ENCODE assay signal across 18 cellular contexts in genomic region chr4:155342142-155342541, GRCh38. TPM values are rescaled to one million over a fixed set of nuclear protein-coding genes. Genes with fewer than 3 reads are reported as not detected.
DNase-seq lines count a peak whose midpoint lies in the region; ATAC-seq and TF ChIP-seq lines count a peak whose summit lies in the region.
"Had no signal": no experiment of that assay in that cellular context is flagged by ENCODE, and none has a peak within 500 bp of the region (broad histone marks: within the 10 kb centered on the region; RNA-seq: fewer than 3 reads in every experiment).

No MANE protein-coding gene starts in this region.

- no peaks in the 10 kb centered on the region for H3K79me1 ChIP-seq in H9 (ENCODE audit: insufficient read depth, low read depth, low read length, poor library complexity, severe bottlenecking)

- no peak overlapping the region for H2BK120ac ChIP-seq in H9 (ENCODE audit: low read depth, low read length, poor library complexity, severe bottlenecking)

- no peak overlapping the region for H3K56ac ChIP-seq in H9 (ENCODE audit: insufficient read length, low read depth, low read length)

- no peaks in the 10 kb centered on the region for H4K20me1 ChIP-seq in PC-3 (ENCODE audit: low read length)
- no peaks in the 10 kb centered on the region for H4K20me1 ChIP-seq in H9 (ENCODE audit: control insufficient read depth, insufficient read depth, insufficient read length)

- no peak overlapping the region for H2BK5ac ChIP-seq in H9 (ENCODE audit: insufficient read length, low read length)

- H3K36me3 Mint-ChIP-seq in H9 (ENCODE audit: insufficient read depth in 1 of 3, low read depth in 3 of 3): peaks cover 4 to 22% (median 12%) of the 10 kb centered on the region in 3 experiments; a peak in 4 of 7 replicates

- no peaks in the 10 kb centered on the region for H3K23me2 ChIP-seq in H9 (ENCODE audit: insufficient read length, low read depth, low read length, poor library complexity, severe bottlenecking)

- no peak overlapping the region for H3K23ac ChIP-seq in H9 (ENCODE audit: insufficient read length, low read depth, low read length)

- ATAC-seq in PC-3: peak; percentile 83
- ATAC-seq: heart left ventricle; K562; left lobe of liver; naive thymus-derived CD4-positive, alpha-beta T cell had no signal

- peak overlapping the region; percentile 22; the same call in 1 of the 2 replicates for H3K4me3 ChIP-seq in PC-3 (ENCODE audit: low read length)
- no peak overlapping the region for H3K4me3 ChIP-seq in epithelial cell of esophagus (ENCODE audit: low read length)
- H3K4me3 ChIP-seq in spleen: no peak overlapping the region
- H3K4me3 ChIP-seq: heart left ventricle, K562 had no signal

- no peak overlapping the region for H4K5ac ChIP-seq in H9 (ENCODE audit: insufficient read length, low read depth, low read length)

- H3K18ac ChIP-seq in H9 (ENCODE audit: insufficient read length, low read depth, low read length): no peak overlapping the region

- no peak overlapping the region for H4K8ac ChIP-seq in H9 (replicated peaks; ENCODE audit: insufficient read length, low read depth, low read length)

- no peaks in the 10 kb centered on the region for H3K27me3 Mint-ChIP-seq in H9 (ENCODE audit: low read depth)
- H3K27me3 Mint-ChIP-seq: activated CD4-positive, alpha-beta T cell treated with anti-CD3 and anti-CD28 coated beads, Interleukin-2, amount 10 ng/mL, durations not matched to agents 24 days and 14 days had no signal

- TF ChIP-seq CTCF in PC-3 (conservative IDR thresholded peaks at IDR 0.05; ENCODE audit: low read depth, low read length): no peak
- no peak for TF ChIP-seq CTCF in epithelial cell of esophagus (IDR thresholded peaks at IDR 0.05; ENCODE audit: insufficient read depth, low read depth, low read length, missing control alignments)
- TF ChIP-seq CTCF in H9 (conservative IDR thresholded peaks at IDR 0.05): no peak
- TF ChIP-seq CTCF in spleen (IDR thresholded peaks at IDR 0.05 in 8 of 11, conservative IDR thresholded peaks at IDR 0.05 in 3 of 11): no peak

- peaks cover 12 to 19% of the 10 kb centered on the region in 2 experiments for H3K9me3 Mint-ChIP-seq in H9
- H3K9me3 Mint-ChIP-seq: activated CD4-positive, alpha-beta T cell treated with anti-CD3 and anti-CD28 coated beads, Interleukin-2, amount 10 ng/mL, durations not matched to agents 24 days and 14 days had no signal

- H3K4me1 ChIP-seq in PC-3 (ENCODE audit: insufficient read depth, low read length) (peaks cover 26% of the 10 kb centered on the region), H9 (ENCODE audit: insufficient read depth, low read length) (no peaks in the 10 kb centered on the region), spleen (no peaks in the 10 kb centered on the region)
- H3K4me1 ChIP-seq: heart left ventricle had no signal

- TF ChIP-seq POLR2A in spleen (IDR thresholded peaks at IDR 0.05): no peak

- CTCF ChIA-PET in PC-3 (lab: Charles Lee): no interaction called here

- H3K27ac Mint-ChIP-seq in H9: no peak overlapping the region
- H3K27ac Mint-ChIP-seq: activated CD4-positive, alpha-beta T cell treated with anti-CD3 and anti-CD28 coated beads, Interleukin-2, amount 10 ng/mL, durations not matched to agents 24 days and 14 days; naive thymus-derived CD4-positive, alpha-beta T cell had no signal

- no TSS peak for BruUV-seq in PC-3 (replicated peaks; lab: Mats Ljungman, UMichigan)

- H3F3A ChIP-seq in PC-3 (ENCODE audit: low read length, unreplicated experiment): peaks cover 4% of the 10 kb centered on the region

- no peaks in the 10 kb centered on the region for H3K36me3 ChIP-seq in PC-3 (ENCODE audit: low read depth, low read length)
- H3K36me3 ChIP-seq in spleen: peaks cover 0 to 15% (median 2%) of the 10 kb centered on the region in 6 donors

- H3K9ac ChIP-seq in PC-3 (ENCODE audit: low read length) (no peak overlapping the region), H9 (ENCODE audit: extremely low read depth, insufficient read length, low read length) (no peak overlapping the region)

- H3K9me2 ChIP-seq in PC-3 (replicated peaks; ENCODE audit: low read length): no peaks in the 10 kb centered on the region

- no peak overlapping the region for H2AFZ ChIP-seq in PC-3 (ENCODE audit: low read length)
- H2AFZ ChIP-seq in H9 (ENCODE audit: low read length): no peak overlapping the region

- H3K79me2 ChIP-seq in PC-3 (ENCODE audit: low read length) (no peaks in the 10 kb centered on the region), H9 (ENCODE audit: insufficient read depth, low read length) (no peaks in the 10 kb centered on the region)

- H3K14ac ChIP-seq in H9 (ENCODE audit: insufficient read depth, low read length): no peak overlapping the region

- no CpG with 5 or more reads among the region's 1 CpG for WGBS in H9 (ENCODE audit: extremely low coverage, insufficient read length, low lambda C conversion rate)
- 56 to 81% (median 60%) methylated on average over 1 of the region's 1 CpG for WGBS in spleen, 5 donors

- POLR2A ChIA-PET in PC-3 (lab: Charles Lee; ENCODE audit: unreplicated experiment): no interaction called here

- H3K4me2 ChIP-seq in PC-3 (ENCODE audit: low read length) (peak overlapping the region; percentile 63), H9 (ENCODE audit: insufficient read depth, insufficient read length, low read length) (no peak overlapping the region)

- intact Hi-C loops in PC-3 (cut with micrococcal nuclease) (loop anchor here (1.0 kb wide), 1 partner anchor 94 kb away; no protein-coding TSS in a partner anchor), spleen (cut with DNase I; ENCODE audit: low total_unique reads) (no loop called here)

- H2AK5ac ChIP-seq in H9 (ENCODE audit: insufficient read length, low read length): no peak overlapping the region

- H3K4ac ChIP-seq in H9 (ENCODE audit: low read depth, low read length): no peak overlapping the region

- H3K9me3 ChIP-seq in PC-3 (ENCODE audit: low read length) (no peaks in the 10 kb centered on the region), H9 (ENCODE audit: control insufficient read depth, low read depth, low read length) (no peaks in the 10 kb centered on the region), spleen (peaks cover 0 to 8% (median 0%) of the 10 kb centered on the region in 8 donors)
- H3K9me3 ChIP-seq: heart left ventricle had no signal

- DNase-seq in Daoy (ENCODE audit: low read depth): peak; percentile 1
- peak; percentile 87 for DNase-seq in PC-3
- peak; percentile 78 for DNase-seq in epithelial cell of esophagus (ENCODE audit: low read depth)
- peak; percentile 60 for DNase-seq in kidney tubule cell (ENCODE audit: low spot score)
- no peak for DNase-seq in H9
- no peak for DNase-seq in DMS 273 treated with DMSO at 0.1 percent for 48 hours (lab: John Stamatoyannopoulos, UW)
- no peak for DNase-seq in spleen
- DNase-seq in NCI-H524 (lab: John Stamatoyannopoulos, UW): no peak
- DNase-seq: activated CD4-positive, alpha-beta T cell treated with anti-CD3 and anti-CD28 coated beads, Interleukin-2, amount 10 ng/mL, durations not matched to agents 24 days and 14 days; activated T-cell treated with anti-CD3 and anti-CD28 coated beads, Interleukin-2, amount 50 U/mL, for 48 hours; heart left ventricle; naive thymus-derived CD4-positive, alpha-beta T cell; NCI-H524 treated with DMSO at 0.1 percent for 48 hours; RPMI8226; trophoblast cell had no signal

- no peak overlapping the region for H2BK20ac ChIP-seq in H9 (ENCODE audit: low read depth, low read length, poor library complexity, severe bottlenecking)

- H4K91ac ChIP-seq in H9 (ENCODE audit: insufficient read length, low read depth, low read length): no peak overlapping the region

- H3K4me3 Mint-ChIP-seq in H9: no peak overlapping the region
- H3K4me3 Mint-ChIP-seq: activated CD4-positive, alpha-beta T cell treated with anti-CD3 and anti-CD28 coated beads, Interleukin-2, amount 10 ng/mL, durations not matched to agents 24 days and 14 days; naive thymus-derived CD4-positive, alpha-beta T cell had no signal

- no peak overlapping the region for H2BK12ac ChIP-seq in H9 (ENCODE audit: insufficient read length, low read depth, low read length)

- H3K4me1 Mint-ChIP-seq in H9: no peaks in the 10 kb centered on the region
- H3K4me1 Mint-ChIP-seq: activated CD4-positive, alpha-beta T cell treated with anti-CD3 and anti-CD28 coated beads, Interleukin-2, amount 10 ng/mL, durations not matched to agents 24 days and 14 days; naive thymus-derived CD4-positive, alpha-beta T cell had no signal

- H3K27me3 ChIP-seq in PC-3 (ENCODE audit: low read length) (no peaks in the 10 kb centered on the region), H9 (ENCODE audit: insufficient read depth, low read length) (no peaks in the 10 kb centered on the region), spleen (replicated peaks in 1 of 7) (peaks cover 0 to 2% (median 0%) of the 10 kb centered on the region in 7 donors)
- H3K27me3 ChIP-seq: heart left ventricle had no signal

- no peak overlapping the region for H3T11ph ChIP-seq in H9 (ENCODE audit: low read length)

- H3K27ac ChIP-seq in PC-3 (ENCODE audit: low read length): peak overlapping the region; percentile 95
- H3K27ac ChIP-seq in H9 (ENCODE audit: insufficient read length, low read depth, low read length): no peak overlapping the region
- H3K27ac ChIP-seq in spleen: no peak overlapping the region
- H3K27ac ChIP-seq: C4-2B, heart left ventricle had no signal

- no peak overlapping the region for H2BK15ac ChIP-seq in H9 (ENCODE audit: low read depth, low read length)

RNA-seq across cellular contexts. Expression of gene MAP9, which starts 34.6 kb away (rescaled TPM):
- total RNA-seq in Daoy (2014; rRNA removed; shearing (Covaris generic)): 4.7 and 5.5 TPM in 2 replicates
- total RNA-seq in PC-3 (2014; rRNA removed) (3.6 and 10.6 TPM in 2 replicates), H9 (2021) (15.4 and 16.0 TPM in 2 replicates), spleen (10 to 100 TPM in 1 of 7 donors, 1 to 10 TPM in 6; 3.5 to 11.7 (median 5.6) TPM)
- 1 to 10 TPM; 1.1 to 3.3 (median 1.5) TPM for polyA plus RNA-seq in spleen

Comparison
In these comparisons a context has a peak if more than half of its experiments do, and no peak if none do; other contexts are left out.
1. DNase-seq: peak in Daoy (single experiment), PC-3 (single experiment), epithelial cell of esophagus (single experiment) and kidney tubule cell (single experiment); none in H9 (single experiment), DMS 273 treated with DMSO at 0.1 percent for 48 hours (single experiment), spleen (single experiment) and NCI-H524 (0 of 2).